2 cellular contexts compared by ENCODE assay signal in genomic region chr6:14867807-14868206, GRCh38.
TF ChIP-seq lines count a peak whose summit lies in the region.

No MANE protein-coding gene starts in this region.

TF ChIP-seq in IMR-90, 13 proteins besides CTCF, POLR2A, EP300 and RAD21:
- no peak for TF ChIP-seq FOS (IDR thresholded peaks at IDR 0.05; ENCODE audit: low read depth, low read length)
- no peak for TF ChIP-seq MAFK (IDR thresholded peaks at IDR 0.05; ENCODE audit: low read depth, low read length)
- TF ChIP-seq ELK1 (IDR thresholded peaks at IDR 0.05; ENCODE audit: borderline replicate concordance, low read depth, low read length) = no peak
- TF ChIP-seq USF2 (IDR thresholded peaks at IDR 0.05; ENCODE audit: low read depth, low read length) = no peak
- TF ChIP-seq RCOR1 (IDR thresholded peaks at IDR 0.05; ENCODE audit: insufficient replicate concordance, low read length) = no peak
- TF ChIP-seq RFX5 (IDR thresholded peaks at IDR 0.05; ENCODE audit: low read depth, low read length) = no peak
- TF ChIP-seq MAZ (IDR thresholded peaks at IDR 0.05; ENCODE audit: borderline replicate concordance, low read depth, low read length) = no peak
- no peak for TF ChIP-seq BHLHE40 (IDR thresholded peaks at IDR 0.05; ENCODE audit: low read depth, low read length)
- no peak for TF ChIP-seq MXI1 (IDR thresholded peaks at IDR 0.05; ENCODE audit: borderline replicate concordance, low read depth, low read length)

TF ChIP-seq in K562, 482 proteins besides CTCF, POLR2A, EP300 and RAD21 (continues in another document):
- no peak for TF ChIP-seq SAP30 (IDR thresholded peaks at IDR 0.05; ENCODE audit: borderline replicate concordance, insufficient read depth, low read depth, low read length, poor library complexity, severe bottlenecking)
- no peak for TF ChIP-seq HDAC3 (IDR thresholded peaks at IDR 0.05; ENCODE audit: borderline replicate concordance, partially characterized antibody)
- TF ChIP-seq SMAD4 (CRISPR knock-in tag; conservative IDR thresholded peaks at IDR 0.05) = 0 out of 2 replicates have a peak, but pooled peaks have one; percentile 39
- no peak for TF ChIP-seq SUPT5H (IDR thresholded peaks at IDR 0.05)
- no peak for TF ChIP-seq RBM14 (IDR thresholded peaks at IDR 0.05; ENCODE audit: borderline replicate concordance, insufficient read depth, low read depth, low read length)
- peak; percentile 88 for TF ChIP-seq RREB1 (CRISPR knock-in tag; IDR thresholded peaks at IDR 0.05)
- TF ChIP-seq ILK (tag; IDR thresholded peaks at IDR 0.05; ENCODE audit: borderline replicate concordance, low read depth) = no peak
- no peak for TF ChIP-seq TSC22D4 (tag; IDR thresholded peaks at IDR 0.05)
- peak; percentile 94 for TF ChIP-seq ATF4 (CRISPR knock-in tag; IDR thresholded peaks at IDR 0.05)
- no peak for TF ChIP-seq XRCC3 (IDR thresholded peaks at IDR 0.05)
- no peak for TF ChIP-seq ESRRA (IDR thresholded peaks at IDR 0.05; ENCODE audit: borderline replicate concordance, low read depth)
- TF ChIP-seq DMBX1 (CRISPR knock-in tag; IDR thresholded peaks at IDR 0.05; ENCODE audit: borderline replicate concordance) = peak; percentile 67; the same call in 1 of the 2 replicates
- no peak for TF ChIP-seq TCF7 (IDR thresholded peaks at IDR 0.05; ENCODE audit: borderline replicate concordance)
- TF ChIP-seq FOSL1 (tag; conservative IDR thresholded peaks at IDR 0.05) = 0 out of 2 replicates have a peak, but pooled peaks have one; percentile 7
- peak; percentile 74 for TF ChIP-seq ATF7 (IDR thresholded peaks at IDR 0.05)
- no peak for TF ChIP-seq CREB1 (IDR thresholded peaks at IDR 0.05)
- TF ChIP-seq CREB1 (CRISPR knock-in tag; IDR thresholded peaks at IDR 0.05) = no peak
- TF ChIP-seq, protein P1, sequence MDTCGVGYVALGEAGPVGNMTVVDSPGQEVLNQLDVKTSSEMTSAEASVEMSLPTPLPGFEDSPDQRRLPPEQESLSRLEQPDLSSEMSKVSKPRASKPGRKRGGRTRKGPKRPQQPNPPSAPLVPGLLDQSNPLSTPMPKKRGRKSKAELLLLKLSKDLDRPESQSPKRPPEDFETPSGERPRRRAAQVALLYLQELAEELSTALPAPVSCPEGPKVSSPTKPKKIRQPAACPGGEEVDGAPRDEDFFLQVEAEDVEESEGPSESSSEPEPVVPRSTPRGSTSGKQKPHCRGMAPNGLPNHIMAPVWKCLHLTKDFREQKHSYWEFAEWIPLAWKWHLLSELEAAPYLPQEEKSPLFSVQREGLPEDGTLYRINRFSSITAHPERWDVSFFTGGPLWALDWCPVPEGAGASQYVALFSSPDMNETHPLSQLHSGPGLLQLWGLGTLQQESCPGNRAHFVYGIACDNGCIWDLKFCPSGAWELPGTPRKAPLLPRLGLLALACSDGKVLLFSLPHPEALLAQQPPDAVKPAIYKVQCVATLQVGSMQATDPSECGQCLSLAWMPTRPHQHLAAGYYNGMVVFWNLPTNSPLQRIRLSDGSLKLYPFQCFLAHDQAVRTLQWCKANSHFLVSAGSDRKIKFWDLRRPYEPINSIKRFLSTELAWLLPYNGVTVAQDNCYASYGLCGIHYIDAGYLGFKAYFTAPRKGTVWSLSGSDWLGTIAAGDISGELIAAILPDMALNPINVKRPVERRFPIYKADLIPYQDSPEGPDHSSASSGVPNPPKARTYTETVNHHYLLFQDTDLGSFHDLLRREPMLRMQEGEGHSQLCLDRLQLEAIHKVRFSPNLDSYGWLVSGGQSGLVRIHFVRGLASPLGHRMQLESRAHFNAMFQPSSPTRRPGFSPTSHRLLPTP (IDR thresholded peaks at IDR 0.05; ENCODE audit: borderline replicate concordance, extremely low read depth, insufficient read length) = no peak
- peak; percentile 72 for TF ChIP-seq JUND (IDR thresholded peaks at IDR 0.05; ENCODE audit: borderline replicate concordance, low read depth, low read length)
- TF ChIP-seq JUND (tag; IDR thresholded peaks at IDR 0.05; ENCODE audit: borderline replicate concordance, low read depth, low read length) = no peak
- no peak for TF ChIP-seq MTF1 (CRISPR knock-in tag; IDR thresholded peaks at IDR 0.05; ENCODE audit: borderline replicate concordance)
- peak; percentile 46; the same call in 1 of the 2 replicates for TF ChIP-seq CXXC5 (CRISPR knock-in tag; IDR thresholded peaks at IDR 0.05)
- TF ChIP-seq MCM7 (IDR thresholded peaks at IDR 0.05) = no peak
- no peak for TF ChIP-seq ZNF79 (CRISPR knock-in tag; IDR thresholded peaks at IDR 0.05; ENCODE audit: low read depth)
- no peak for TF ChIP-seq ZBTB34 (CRISPR knock-in tag; IDR thresholded peaks at IDR 0.05)
- no peak for TF ChIP-seq ZKSCAN1 (IDR thresholded peaks at IDR 0.05; ENCODE audit: low read depth, low read length)
- no peak for TF ChIP-seq ETS1 (conservative IDR thresholded peaks at IDR 0.05; ENCODE audit: control insufficient read depth, low read depth, low read length)
- TF ChIP-seq SETDB1 (IDR thresholded peaks at IDR 0.05; ENCODE audit: low read length) = no peak
- TF ChIP-seq TBL1XR1 (IDR thresholded peaks at IDR 0.05; ENCODE audit: low read length in 2 of 2) = no peak
- TF ChIP-seq ZNF436 (CRISPR knock-in tag; IDR thresholded peaks at IDR 0.05) = no peak
- TF ChIP-seq, protein P2, sequence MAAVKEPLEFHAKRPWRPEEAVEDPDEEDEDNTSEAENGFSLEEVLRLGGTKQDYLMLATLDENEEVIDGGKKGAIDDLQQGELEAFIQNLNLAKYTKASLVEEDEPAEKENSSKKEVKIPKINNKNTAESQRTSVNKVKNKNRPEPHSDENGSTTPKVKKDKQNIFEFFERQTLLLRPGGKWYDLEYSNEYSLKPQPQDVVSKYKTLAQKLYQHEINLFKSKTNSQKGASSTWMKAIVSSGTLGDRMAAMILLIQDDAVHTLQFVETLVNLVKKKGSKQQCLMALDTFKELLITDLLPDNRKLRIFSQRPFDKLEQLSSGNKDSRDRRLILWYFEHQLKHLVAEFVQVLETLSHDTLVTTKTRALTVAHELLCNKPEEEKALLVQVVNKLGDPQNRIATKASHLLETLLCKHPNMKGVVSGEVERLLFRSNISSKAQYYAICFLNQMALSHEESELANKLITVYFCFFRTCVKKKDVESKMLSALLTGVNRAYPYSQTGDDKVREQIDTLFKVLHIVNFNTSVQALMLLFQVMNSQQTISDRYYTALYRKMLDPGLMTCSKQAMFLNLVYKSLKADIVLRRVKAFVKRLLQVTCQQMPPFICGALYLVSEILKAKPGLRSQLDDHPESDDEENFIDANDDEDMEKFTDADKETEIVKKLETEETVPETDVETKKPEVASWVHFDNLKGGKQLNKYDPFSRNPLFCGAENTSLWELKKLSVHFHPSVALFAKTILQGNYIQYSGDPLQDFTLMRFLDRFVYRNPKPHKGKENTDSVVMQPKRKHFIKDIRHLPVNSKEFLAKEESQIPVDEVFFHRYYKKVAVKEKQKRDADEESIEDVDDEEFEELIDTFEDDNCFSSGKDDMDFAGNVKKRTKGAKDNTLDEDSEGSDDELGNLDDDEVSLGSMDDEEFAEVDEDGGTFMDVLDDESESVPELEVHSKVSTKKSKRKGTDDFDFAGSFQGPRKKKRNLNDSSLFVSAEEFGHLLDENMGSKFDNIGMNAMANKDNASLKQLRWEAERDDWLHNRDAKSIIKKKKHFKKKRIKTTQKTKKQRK (IDR thresholded peaks at IDR 0.05; ENCODE audit: borderline replicate concordance, low read depth, low read length) = no peak
- TF ChIP-seq KHSRP (IDR thresholded peaks at IDR 0.05) = no peak
- no peak for TF ChIP-seq ZFP1 (CRISPR knock-in tag; IDR thresholded peaks at IDR 0.05)
- TF ChIP-seq CHD1 (IDR thresholded peaks at IDR 0.05; ENCODE audit: low read length) = no peak
- TF ChIP-seq ZNF253 (CRISPR knock-in tag; conservative IDR thresholded peaks at IDR 0.05) = no peak
- TF ChIP-seq IRF2 (CRISPR knock-in tag; IDR thresholded peaks at IDR 0.05) = no peak
- TF ChIP-seq ZNF589 (CRISPR knock-in tag; IDR thresholded peaks at IDR 0.05; ENCODE audit: low read depth) = peak; percentile 75; the same call in 1 of the 2 replicates
- TF ChIP-seq CEBPG (CRISPR knock-in tag; IDR thresholded peaks at IDR 0.05) = peak; percentile 95
- TF ChIP-seq CEBPG (tag; conservative IDR thresholded peaks at IDR 0.05 in 1 of 2, IDR thresholded peaks at IDR 0.05 in 1 of 2) = peak; percentile 77 to 97
- TF ChIP-seq ZNF224 (CRISPR knock-in tag; IDR thresholded peaks at IDR 0.05) = no peak
- TF ChIP-seq HMGXB4 (CRISPR knock-in tag; IDR thresholded peaks at IDR 0.05) = no peak
- TF ChIP-seq CTBP1 (IDR thresholded peaks at IDR 0.05; ENCODE audit: borderline replicate concordance) = peak; percentile 99
- TF ChIP-seq ZNF766 (CRISPR knock-in tag; conservative IDR thresholded peaks at IDR 0.05) = peak; percentile 27; the same call in 1 of the 2 replicates
- peak; percentile 76 to 90; a peak in 3 of 4 replicates for TF ChIP-seq TRIM24 (IDR thresholded peaks at IDR 0.05)
- TF ChIP-seq, protein P3, sequence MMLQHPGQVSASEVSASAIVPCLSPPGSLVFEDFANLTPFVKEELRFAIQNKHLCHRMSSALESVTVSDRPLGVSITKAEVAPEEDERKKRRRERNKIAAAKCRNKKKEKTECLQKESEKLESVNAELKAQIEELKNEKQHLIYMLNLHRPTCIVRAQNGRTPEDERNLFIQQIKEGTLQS (IDR thresholded peaks at IDR 0.05) = peak; percentile 90
- TF ChIP-seq, protein P3 (CRISPR knock-in tag; conservative IDR thresholded peaks at IDR 0.05) = no peak
